9 cellular contexts compared by ENCODE assay signal in genomic region chr5:37722236-37723146, GRCh38.
DNase-seq lines count a peak whose midpoint lies in the region; ATAC-seq, FAIRE-seq and TF ChIP-seq lines count a peak whose summit lies in the region.
"Had no signal": no experiment of that assay in that cellular context is flagged by ENCODE, and none has a peak within 500 bp of the region (broad histone marks: within the 10 kb centered on the region; RNA-seq: fewer than 3 reads in every experiment).

No MANE protein-coding gene starts in this region.

- H3K36me3 ChIP-seq in heart left ventricle = peaks cover 0 to 55% (median 19%) of the 10 kb centered on the region in 9 donors

- no peaks in the 10 kb centered on the region for H3K27me3 ChIP-seq in heart left ventricle

- intact Hi-C loops in heart left ventricle (cut with DNase I) = no loop called here

- H3K4me1 ChIP-seq in heart left ventricle = peaks cover 0 to 27% (median 8%) of the 10 kb centered on the region in 12 donors

- TF ChIP-seq CTCF in heart left ventricle (IDR thresholded peaks at IDR 0.05) = no peak

- no peaks in the 10 kb centered on the region for H3K9me3 ChIP-seq in heart left ventricle

- ATAC-seq in HG03159 (IDR thresholded peaks at IDR 0.05; ENCODE audit: unreplicated experiment) (peak; percentile 75), heart left ventricle (no peak)

- no peak overlapping the region for H3K4me3 ChIP-seq in heart left ventricle

- DNase-seq in AML-193 (lab: John Stamatoyannopoulos, UW) = peak; percentile 80 to 89
- no peak for DNase-seq in GM19239 (ENCODE audit: insufficient read length, low spot score)
- peak; percentile 95 for DNase-seq in SW480 (ENCODE audit: low spot score)
- peak; percentile 79 for DNase-seq in islet precursor cell
- DNase-seq in NCI-H146 treated with DMSO at 0.1 percent for 48 hours (lab: John Stamatoyannopoulos, UW; ENCODE audit: unreplicated experiment) = no peak
- DNase-seq in heart left ventricle = no peak
- DNase-seq in NCI-H748 treated with DMSO at 0.1 percent for 48 hours (lab: John Stamatoyannopoulos, UW) = no peak

- no peak overlapping the region for H3K27ac ChIP-seq in heart left ventricle

- FAIRE-seq in GM19239 (lab: Jason Lieb, UNC) = peak; percentile 76
- FAIRE-seq: islet of Langerhans had no signal

- TF ChIP-seq POLR2A in heart left ventricle (IDR thresholded peaks at IDR 0.05) = no peak

- 91 to 93% (median 92%) methylated on average over 6 of the region's 6 CpGs for WGBS in heart left ventricle, 4 donors

Comparison
In these comparisons a context has a peak if more than half of its experiments do, and no peak if none do; other contexts are left out.
1. DNase-seq: peak in AML-193 (2 of 2), SW480 (single experiment) and islet precursor cell (single experiment); none in GM19239 (single experiment), NCI-H146 treated with DMSO at 0.1 percent for 48 hours (single experiment), heart left ventricle (0 of 5) and NCI-H748 treated with DMSO at 0.1 percent for 48 hours (single experiment).